16 cellular contexts compared by ENCODE assay signal in genomic region chr6:57342148-57342669, GRCh38. TPM values are rescaled to one million over a fixed set of nuclear protein-coding genes. Genes with fewer than 3 reads are reported as not detected.
DNase-seq lines count a peak whose midpoint lies in the region; ATAC-seq and TF ChIP-seq lines count a peak whose summit lies in the region.
"Had no signal": no experiment of that assay in that cellular context is flagged by ENCODE, and none has a peak within 500 bp of the region (broad histone marks: within the 10 kb centered on the region; RNA-seq: fewer than 3 reads in every experiment).

No MANE protein-coding gene starts in this region.

- no peak for TF ChIP-seq CTCF in glutamatergic neuron (IDR thresholded peaks at IDR 0.05; ENCODE audit: partially characterized antibody, unreplicated experiment)

- no peak overlapping the region for H3K4me3 Mint-ChIP-seq in glutamatergic neuron (ENCODE audit: unreplicated experiment)
- H3K4me3 Mint-ChIP-seq: CD4-positive, alpha-beta memory T cell; HFFc6 had no signal

- no peaks in the 10 kb centered on the region for H3K36me3 Mint-ChIP-seq in glutamatergic neuron (ENCODE audit: unreplicated experiment)
- H3K36me3 Mint-ChIP-seq: CD4-positive, alpha-beta memory T cell had no signal

- H3K27me3 Mint-ChIP-seq in glutamatergic neuron (ENCODE audit: unreplicated experiment): no peaks in the 10 kb centered on the region
- H3K27me3 Mint-ChIP-seq: CD4-positive, alpha-beta memory T cell had no signal

- no peak for ATAC-seq in HG03135 (IDR thresholded peaks at IDR 0.05; ENCODE audit: unreplicated experiment)

- H3K4me1 Mint-ChIP-seq in glutamatergic neuron (ENCODE audit: low read depth, unreplicated experiment): peaks cover 4% of the 10 kb centered on the region

- no peaks in the 10 kb centered on the region for H3K9me3 Mint-ChIP-seq in glutamatergic neuron (ENCODE audit: unreplicated experiment)

- H3K27ac Mint-ChIP-seq in glutamatergic neuron (ENCODE audit: unreplicated experiment): peak overlapping the region; percentile 40
- H3K27ac Mint-ChIP-seq: CD4-positive, alpha-beta memory T cell; HFFc6 had no signal

- peak; percentile 18 for DNase-seq in LHCN-M2 (ENCODE audit: low read depth)
- peak; percentile 57 for DNase-seq in SK-MEL-5 (ENCODE audit: low read depth, low spot score)
- no peak for DNase-seq in glutamatergic neuron
- DNase-seq in superior temporal gyrus (ENCODE audit: extremely low spot score): no peak
- DNase-seq in GM19240 (ENCODE audit: insufficient read length, low spot score): no peak
- DNase-seq in amygdala (lab: John Stamatoyannopoulos, UW): no peak
- DNase-seq: C1 segment of cervical spinal cord; Caco-2; CD4-positive, alpha-beta memory T cell; DMS 273 treated with DMSO at 0.1 percent for 48 hours; DMS79; EL; GF-D8; GOT3; HFFc6 had no signal

- in situ Hi-C loops in SK-MEL-5 (cut with HindIII; ENCODE audit: low pct_unique_long_range_greater_than_20kb, low sequenced_read_pairs): no loop called here

RNA-seq across cellular contexts. Expression of gene PRIM2, which starts 24.8 kb away (rescaled TPM):
- total RNA-seq in LHCN-M2 (2014; rRNA removed) (43.6 and 43.7 TPM in 2 replicates), glutamatergic neuron (ENCODE audit: unreplicated experiment) (15.3 TPM)
- polyA plus RNA-seq in LHCN-M2 (2012): 10.6 TPM
- total RNA-seq in SK-MEL-5 (2014; rRNA removed; shearing (Covaris generic)): 28.6 and 29.9 TPM in 2 replicates
- 15.7 and 17.7 TPM in 2 replicates for polyA plus RNA-seq in SK-MEL-5 (2015; cell fraction: cytosol; rRNA removed)
- polyA plus RNA-seq in SK-MEL-5 (2015; cell fraction: nucleus; rRNA removed): 7.4 TPM in 2 replicates

Comparison
In these comparisons a context has a peak if more than half of its experiments do, and no peak if none do; other contexts are left out.
1. DNase-seq: peak in LHCN-M2 (single experiment) and SK-MEL-5 (single experiment); none in glutamatergic neuron (single experiment), superior temporal gyrus (single experiment), GM19240 (single experiment) and amygdala (0 of 56).